1 cellular context compared by ENCODE assay signal in the genomic region with DNA sequence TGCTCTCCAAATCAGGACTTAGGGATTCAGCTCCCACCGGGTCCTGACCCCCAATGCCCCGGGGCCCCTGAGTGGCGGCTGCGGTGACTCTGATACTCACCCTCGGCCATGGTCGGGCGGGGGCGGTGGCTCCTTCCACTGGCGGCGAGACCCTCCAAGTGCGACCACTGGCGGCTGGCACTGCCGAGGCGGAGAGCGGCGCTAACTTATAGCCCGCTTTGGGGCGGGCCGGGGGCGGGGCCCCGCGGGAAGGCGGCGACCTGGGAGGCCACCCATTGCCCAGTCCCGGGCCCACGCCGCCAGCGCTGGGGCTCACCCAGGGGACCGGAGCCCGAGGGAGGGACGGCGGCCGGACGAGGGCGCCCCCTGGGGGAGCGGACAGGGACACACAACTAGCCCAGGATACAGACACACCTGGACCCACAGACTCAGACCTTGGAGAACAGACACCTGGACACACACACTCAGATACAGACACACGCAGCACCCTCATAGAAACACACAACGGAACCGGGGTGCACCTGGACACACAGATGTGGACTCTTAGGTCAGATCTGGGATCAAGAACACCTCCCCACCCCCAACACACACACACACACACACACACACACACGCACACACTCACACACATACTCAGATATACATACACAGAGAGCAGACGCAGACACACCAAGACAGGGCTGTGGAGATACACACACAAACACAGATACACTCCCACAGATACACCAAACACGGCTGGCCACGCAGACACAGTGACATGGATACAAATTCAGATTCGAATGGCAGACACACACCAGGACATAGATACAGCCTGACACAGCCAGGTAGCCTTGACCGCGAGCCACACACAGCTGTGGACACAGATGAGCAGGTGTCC.
A peak's percentile ranks its signal among the peaks of the same experiment; 100 is the strongest.
TF ChIP-seq lines count a peak whose summit lies in the region.

TSS of gene TGM2 (minus strand) at position 182 of the 877 bp plus-strand sequence. CDS start at position 110, 72 bp downstream.

TF ChIP-seq in K562, 482 proteins besides CTCF, POLR2A, EP300 and RAD21 (continued from another document and continues in another):
- peak in 1 of 2 experiments; percentile 20 for TF ChIP-seq AFF1 (IDR thresholded peaks at IDR 0.05; ENCODE audit: low read depth in 1 of 2, partially characterized antibody in 2 of 2)
- peak; percentile 42; the same call in 1 of the 2 replicates for TF ChIP-seq MTA1 (IDR thresholded peaks at IDR 0.05; ENCODE audit: borderline replicate concordance)
- TF ChIP-seq RUNX1 (IDR thresholded peaks at IDR 0.05; ENCODE audit: low read depth): no peak
- TF ChIP-seq MXI1 (IDR thresholded peaks at IDR 0.05; ENCODE audit: low read depth, low read length): 0 out of 2 replicates have a peak, but pooled peaks have one; percentile 16
- TF ChIP-seq TAF9B (IDR thresholded peaks at IDR 0.05; ENCODE audit: partially characterized antibody): no peak
- TF ChIP-seq POLR2AphosphoS2 (IDR thresholded peaks at IDR 0.05; ENCODE audit: low read length): no peak
- no peak for TF ChIP-seq IRF9 (tag; IDR thresholded peaks at IDR 0.05)
- TF ChIP-seq, protein P1, sequence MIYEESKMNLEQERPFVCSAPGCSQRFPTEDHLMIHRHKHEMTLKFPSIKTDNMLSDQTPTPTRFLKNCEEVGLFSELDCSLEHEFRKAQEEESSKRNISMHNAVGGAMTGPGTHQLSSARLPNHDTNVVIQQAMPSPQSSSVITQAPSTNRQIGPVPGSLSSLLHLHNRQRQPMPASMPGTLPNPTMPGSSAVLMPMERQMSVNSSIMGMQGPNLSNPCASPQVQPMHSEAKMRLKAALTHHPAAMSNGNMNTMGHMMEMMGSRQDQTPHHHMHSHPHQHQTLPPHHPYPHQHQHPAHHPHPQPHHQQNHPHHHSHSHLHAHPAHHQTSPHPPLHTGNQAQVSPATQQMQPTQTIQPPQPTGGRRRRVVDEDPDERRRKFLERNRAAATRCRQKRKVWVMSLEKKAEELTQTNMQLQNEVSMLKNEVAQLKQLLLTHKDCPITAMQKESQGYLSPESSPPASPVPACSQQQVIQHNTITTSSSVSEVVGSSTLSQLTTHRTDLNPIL (CRISPR knock-in tag; IDR thresholded peaks at IDR 0.05): no peak
- TF ChIP-seq CXXC5 (CRISPR knock-in tag; IDR thresholded peaks at IDR 0.05): peak; percentile 80
- no peak for TF ChIP-seq ETV6 (IDR thresholded peaks at IDR 0.05; ENCODE audit: borderline replicate concordance in 1 of 2, low read depth in 2 of 2, low read length in 1 of 2)
- TF ChIP-seq ETV6 (CRISPR knock-in tag; IDR thresholded peaks at IDR 0.05; ENCODE audit: borderline replicate concordance): no peak
- 0 out of 2 replicates have a peak, but pooled peaks have one; percentile 16 for TF ChIP-seq LEF1 (IDR thresholded peaks at IDR 0.05)
- no peak for TF ChIP-seq ZBTB8A (IDR thresholded peaks at IDR 0.05; ENCODE audit: partially characterized antibody)
- TF ChIP-seq PRMT5 (CRISPR knock-in tag; IDR thresholded peaks at IDR 0.05): no peak
- peak; percentile 85; the same call in 1 of the 2 replicates for TF ChIP-seq STAG1 (CRISPR knock-in tag; IDR thresholded peaks at IDR 0.05; ENCODE audit: borderline replicate concordance)
- no peak for TF ChIP-seq HIVEP1 (CRISPR knock-in tag; IDR thresholded peaks at IDR 0.05)
- no peak for TF ChIP-seq BCLAF1 (IDR thresholded peaks at IDR 0.05; ENCODE audit: borderline replicate concordance in 1 of 2, control insufficient read depth in 1 of 2, low read depth in 2 of 2, low read length in 1 of 2)
- no peak for TF ChIP-seq SAP30 (IDR thresholded peaks at IDR 0.05; ENCODE audit: borderline replicate concordance, insufficient read depth, low read depth, low read length, poor library complexity, severe bottlenecking)
- TF ChIP-seq ZNF766 (CRISPR knock-in tag; conservative IDR thresholded peaks at IDR 0.05): no peak
- TF ChIP-seq ZNF644 (tag; IDR thresholded peaks at IDR 0.05; ENCODE audit: low read depth): no peak
- TF ChIP-seq ZNF212 (CRISPR knock-in tag; IDR thresholded peaks at IDR 0.05): no peak
- no peak for TF ChIP-seq KLF6 (CRISPR knock-in tag; IDR thresholded peaks at IDR 0.05; ENCODE audit: borderline replicate concordance)
- TF ChIP-seq ZC3H4 (CRISPR knock-in tag; IDR thresholded peaks at IDR 0.05; ENCODE audit: borderline replicate concordance): no peak
- TF ChIP-seq ZNF445 (CRISPR knock-in tag; IDR thresholded peaks at IDR 0.05; ENCODE audit: low read depth): no peak
- no peak for TF ChIP-seq ZNF24 (IDR thresholded peaks at IDR 0.05)
- no peak for TF ChIP-seq MEIS2 (IDR thresholded peaks at IDR 0.05; ENCODE audit: partially characterized antibody)
- TF ChIP-seq TEAD4 (IDR thresholded peaks at IDR 0.05; ENCODE audit: low read length): no peak
- TF ChIP-seq TEAD4 (CRISPR knock-in tag; IDR thresholded peaks at IDR 0.05; ENCODE audit: borderline replicate concordance): no peak
- peak; percentile 56 for TF ChIP-seq HNRNPLL (IDR thresholded peaks at IDR 0.05; ENCODE audit: low read depth, low read length, poor library complexity, severe bottlenecking)
- TF ChIP-seq NR2C1 (IDR thresholded peaks at IDR 0.05): no peak
- no peak for TF ChIP-seq NR2C1 (tag; IDR thresholded peaks at IDR 0.05)
- no peak for TF ChIP-seq POU5F1 (IDR thresholded peaks at IDR 0.05; ENCODE audit: borderline replicate concordance, low read depth, low read length, partially characterized antibody)
- TF ChIP-seq ZNF830 (CRISPR knock-in tag; IDR thresholded peaks at IDR 0.05): no peak
- no peak for TF ChIP-seq SETDB1 (IDR thresholded peaks at IDR 0.05; ENCODE audit: low read length)
- TF ChIP-seq SMAD1 (IDR thresholded peaks at IDR 0.05; ENCODE audit: low read depth, low read length, partially characterized antibody): peak; percentile 25
- no peak for TF ChIP-seq ZNF282 (CRISPR knock-in tag; IDR thresholded peaks at IDR 0.05)
- TF ChIP-seq KDM2B (CRISPR knock-in tag; IDR thresholded peaks at IDR 0.05): no peak
- peak; percentile 90 for TF ChIP-seq POLR2G (IDR thresholded peaks at IDR 0.05; ENCODE audit: low read depth, low read length)
- no peak for TF ChIP-seq ETS2 (tag; IDR thresholded peaks at IDR 0.05; ENCODE audit: borderline replicate concordance, poor library complexity, severe bottlenecking)
- TF ChIP-seq ZNF146 (CRISPR knock-in tag; IDR thresholded peaks at IDR 0.05; ENCODE audit: unreplicated experiment): no peak
- no peak for TF ChIP-seq ZNF174 (CRISPR knock-in tag; IDR thresholded peaks at IDR 0.05)
- TF ChIP-seq, protein P2, sequence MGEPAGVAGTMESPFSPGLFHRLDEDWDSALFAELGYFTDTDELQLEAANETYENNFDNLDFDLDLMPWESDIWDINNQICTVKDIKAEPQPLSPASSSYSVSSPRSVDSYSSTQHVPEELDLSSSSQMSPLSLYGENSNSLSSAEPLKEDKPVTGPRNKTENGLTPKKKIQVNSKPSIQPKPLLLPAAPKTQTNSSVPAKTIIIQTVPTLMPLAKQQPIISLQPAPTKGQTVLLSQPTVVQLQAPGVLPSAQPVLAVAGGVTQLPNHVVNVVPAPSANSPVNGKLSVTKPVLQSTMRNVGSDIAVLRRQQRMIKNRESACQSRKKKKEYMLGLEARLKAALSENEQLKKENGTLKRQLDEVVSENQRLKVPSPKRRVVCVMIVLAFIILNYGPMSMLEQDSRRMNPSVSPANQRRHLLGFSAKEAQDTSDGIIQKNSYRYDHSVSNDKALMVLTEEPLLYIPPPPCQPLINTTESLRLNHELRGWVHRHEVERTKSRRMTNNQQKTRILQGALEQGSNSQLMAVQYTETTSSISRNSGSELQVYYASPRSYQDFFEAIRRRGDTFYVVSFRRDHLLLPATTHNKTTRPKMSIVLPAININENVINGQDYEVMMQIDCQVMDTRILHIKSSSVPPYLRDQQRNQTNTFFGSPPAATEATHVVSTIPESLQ (CRISPR knock-in tag; IDR thresholded peaks at IDR 0.05): 0 out of 2 replicates have a peak, but pooled peaks have one; percentile 58
- TF ChIP-seq, protein P3, sequence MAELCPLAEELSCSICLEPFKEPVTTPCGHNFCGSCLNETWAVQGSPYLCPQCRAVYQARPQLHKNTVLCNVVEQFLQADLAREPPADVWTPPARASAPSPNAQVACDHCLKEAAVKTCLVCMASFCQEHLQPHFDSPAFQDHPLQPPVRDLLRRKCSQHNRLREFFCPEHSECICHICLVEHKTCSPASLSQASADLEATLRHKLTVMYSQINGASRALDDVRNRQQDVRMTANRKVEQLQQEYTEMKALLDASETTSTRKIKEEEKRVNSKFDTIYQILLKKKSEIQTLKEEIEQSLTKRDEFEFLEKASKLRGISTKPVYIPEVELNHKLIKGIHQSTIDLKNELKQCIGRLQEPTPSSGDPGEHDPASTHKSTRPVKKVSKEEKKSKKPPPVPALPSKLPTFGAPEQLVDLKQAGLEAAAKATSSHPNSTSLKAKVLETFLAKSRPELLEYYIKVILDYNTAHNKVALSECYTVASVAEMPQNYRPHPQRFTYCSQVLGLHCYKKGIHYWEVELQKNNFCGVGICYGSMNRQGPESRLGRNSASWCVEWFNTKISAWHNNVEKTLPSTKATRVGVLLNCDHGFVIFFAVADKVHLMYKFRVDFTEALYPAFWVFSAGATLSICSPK (IDR thresholded peaks at IDR 0.05; ENCODE audit: borderline replicate concordance): peak; percentile 21; the same call in 1 of the 2 replicates
- no peak for TF ChIP-seq ATF1 (CRISPR knock-in tag; IDR thresholded peaks at IDR 0.05)
- TF ChIP-seq ATF1 (tag; IDR thresholded peaks at IDR 0.05): peak; percentile 58
- TF ChIP-seq PHB (CRISPR knock-in tag; IDR thresholded peaks at IDR 0.05): no peak
- TF ChIP-seq, protein P4, sequence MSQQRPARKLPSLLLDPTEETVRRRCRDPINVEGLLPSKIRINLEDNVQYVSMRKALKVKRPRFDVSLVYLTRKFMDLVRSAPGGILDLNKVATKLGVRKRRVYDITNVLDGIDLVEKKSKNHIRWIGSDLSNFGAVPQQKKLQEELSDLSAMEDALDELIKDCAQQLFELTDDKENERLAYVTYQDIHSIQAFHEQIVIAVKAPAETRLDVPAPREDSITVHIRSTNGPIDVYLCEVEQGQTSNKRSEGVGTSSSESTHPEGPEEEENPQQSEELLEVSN (IDR thresholded peaks at IDR 0.05; ENCODE audit: borderline replicate concordance in 1 of 2, extremely low read depth in 1 of 2, insufficient read depth in 1 of 2, insufficient read length in 1 of 2, low read depth in 1 of 2, low read length in 1 of 2, poor library complexity in 1 of 2, severe bottlenecking in 1 of 2): peak in 1 of 2 experiments; percentile 54
- TF ChIP-seq ZNF431 (CRISPR knock-in tag; IDR thresholded peaks at IDR 0.05): no peak
- peak; percentile 45 for TF ChIP-seq KDM5B (IDR thresholded peaks at IDR 0.05; ENCODE audit: insufficient replicate concordance, low read depth, low read length)
- TF ChIP-seq ZEB2 (IDR thresholded peaks at IDR 0.05): peak; percentile 93
